12 cellular contexts compared by ENCODE assay signal in the genomic region with DNA sequence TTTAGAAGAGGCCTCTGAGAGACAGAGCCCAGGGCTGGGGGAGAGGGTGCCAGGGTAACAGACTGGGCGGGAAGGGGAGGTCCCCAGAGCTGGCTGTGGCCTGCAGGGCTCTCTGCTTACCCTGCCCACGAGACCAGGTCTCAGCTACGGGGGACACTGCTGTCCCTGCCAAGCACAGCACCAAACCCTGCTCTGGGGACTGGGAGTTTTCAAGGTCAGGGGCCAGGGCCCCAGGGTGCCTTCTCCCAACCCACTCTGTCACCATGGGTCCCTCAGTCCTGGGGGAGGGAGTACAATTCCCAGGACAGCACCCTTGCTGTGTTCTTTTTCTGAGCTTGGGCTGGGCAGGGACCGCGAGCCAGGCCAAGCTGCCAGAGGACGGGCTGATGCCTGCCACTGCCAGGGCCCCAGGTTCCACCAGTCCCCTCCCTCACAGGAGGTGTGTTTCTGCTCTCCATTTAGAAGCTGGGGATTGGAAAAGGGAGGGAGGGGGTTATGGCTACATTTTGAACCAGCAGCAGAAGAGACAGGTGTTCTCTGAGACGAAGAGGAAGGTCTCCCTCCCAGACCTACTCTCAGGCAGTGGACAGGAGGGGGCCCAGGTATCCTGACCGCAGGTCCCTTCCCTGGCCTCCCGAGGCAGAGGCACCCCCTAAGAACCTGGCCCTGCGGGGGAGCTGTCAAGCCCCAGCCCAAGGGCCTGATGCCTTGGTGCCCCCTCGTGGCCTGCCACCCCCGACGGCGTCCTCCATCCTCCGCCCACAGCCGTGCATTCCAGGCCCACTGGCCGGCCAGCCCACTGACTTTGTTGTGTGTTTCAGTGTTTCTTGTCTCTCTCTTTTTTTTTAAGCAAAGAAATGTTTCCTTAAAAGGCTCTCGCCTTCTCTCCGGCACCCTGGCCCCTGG.
DNase-seq lines count a peak whose midpoint lies in the region; ATAC-seq and TF ChIP-seq lines count a peak whose summit lies in the region.
"Had no signal": no experiment of that assay in that cellular context is flagged by ENCODE, and none has a peak within 500 bp of the region (broad histone marks: within the 10 kb centered on the region; RNA-seq: fewer than 3 reads in every experiment).

No MANE protein-coding gene starts in this region.

- H3K9me3 ChIP-seq in IMR-90 (ENCODE audit: control insufficient read depth, insufficient read depth, low read length) (no peaks in the 10 kb centered on the region), esophagus (ENCODE audit: control insufficient read depth in 2 of 2, insufficient read depth in 1 of 2, low read depth in 1 of 2, low read length in 1 of 2) (no peaks in the 10 kb centered on the region), mesodermal cell (ENCODE audit: control insufficient read depth, low read length) (no peaks in the 10 kb centered on the region)
- H3K9me3 ChIP-seq: HAP-1 had no signal

- H2AK5ac ChIP-seq in IMR-90 (ENCODE audit: low read depth, low read length): peak overlapping the region; percentile 91

- peak; percentile 55 for DNase-seq in IMR-90
- DNase-seq in dedifferentiated amniotic fluid mesenchymal stem cell (ENCODE audit: extremely low spot score): no peak
- no peak for DNase-seq in hippocampal formation (lab: John Stamatoyannopoulos, UW)
- DNase-seq in retina: no peak
- DNase-seq: DMS153, NCI-H1436 had no signal

- H2AK9ac ChIP-seq in IMR-90 (replicated peaks; ENCODE audit: low read depth, low read length, poor library complexity): peak overlapping the region; percentile 71

- peak overlapping the region; percentile 99 for H2BK5ac ChIP-seq in IMR-90 (ENCODE audit: low read depth, low read length, poor library complexity, severe bottlenecking)

- H3K18ac ChIP-seq in IMR-90 (ENCODE audit: low read depth, low read length): peak overlapping the region; percentile 65

- peak overlapping the region; percentile 38 for H4K5ac ChIP-seq in IMR-90 (ENCODE audit: low read depth, low read length)

- no peaks in the 10 kb centered on the region for H4K20me1 ChIP-seq in IMR-90 (ENCODE audit: insufficient read depth, low read length)

- no peak overlapping the region for H3K4me3 ChIP-seq in IMR-90 (ENCODE audit: insufficient read depth, low read depth, low read length)
- H3K4me3 ChIP-seq in esophagus (ENCODE audit: low read depth in 1 of 2, low read length in 2 of 2): no peak overlapping the region
- H3K4me3 ChIP-seq in mesodermal cell (ENCODE audit: extremely low read depth, insufficient read depth, low read length, poor library complexity, severe bottlenecking): no peak overlapping the region
- H3K4me3 ChIP-seq: HAP-1 had no signal

- peak; percentile 55 for TF ChIP-seq CTCF in IMR-90 (conservative IDR thresholded peaks at IDR 0.05; ENCODE audit: low read depth, low read length)

- WGBS in IMR-90 (ENCODE audit: extremely low coverage in 2 of 2, insufficient read length in 1 of 2), 2 experiments: 58% methylated on average over 2 of the region's 19 CpGs; no CpG with 5 or more reads in 1 of the 2 experiments
- 35 to 40% methylated on average over 19 of the region's 19 CpGs for WGBS in esophagus, 2 donors
- 59 to 63% methylated on average over 6 to 15 of the region's 19 CpGs for WGBS in mesodermal cell (ENCODE audit: insufficient coverage in 2 of 2), 2 experiments

- in situ Hi-C loops in IMR-90 (cut with MboI; ENCODE audit: low sequenced_read_pairs): no loop called here

- dilution Hi-C loops in IMR-90 (cut with HindIII; ENCODE audit: low sequenced_read_pairs, unreplicated experiment): no loop called here

- H3K14ac ChIP-seq in IMR-90 (replicated peaks; ENCODE audit: low read depth, low read length): peak overlapping the region; percentile 100

- CTCF ChIA-PET in IMR-90 (lab: Yijun Ruan, JAX): interaction anchor here (1.3 to 1.8 kb wide), 2 partner anchors 10 to 12 kb away, joined by 4 read pairs; no protein-coding TSS in a partner anchor

- no peak for TF ChIP-seq POLR2A in IMR-90 (IDR thresholded peaks at IDR 0.05; ENCODE audit: low read depth, low read length)

- H2AFZ ChIP-seq in IMR-90 (replicated peaks; ENCODE audit: low read length, poor library complexity): peak overlapping the region; percentile 23

- H3K27me3 ChIP-seq in IMR-90 (ENCODE audit: control insufficient read depth, insufficient read depth, low read length): no peaks in the 10 kb centered on the region
- H3K27me3 ChIP-seq in esophagus (ENCODE audit: control insufficient read depth in 1 of 2, insufficient read depth in 2 of 2, low read length in 2 of 2): no peaks in the 10 kb centered on the region

- peak; percentile 45 for TF ChIP-seq RAD21 in IMR-90 (IDR thresholded peaks at IDR 0.05; ENCODE audit: low read length)

- H3K79me1 ChIP-seq in IMR-90 (ENCODE audit: low read depth in 1 of 2, low read length in 2 of 2): peaks cover 40 to 90% of the 10 kb centered on the region in 2 experiments

- ATAC-seq in IMR-90 (ENCODE audit: low read depth) (peak; percentile 61), HG03442 (IDR thresholded peaks at IDR 0.05; ENCODE audit: unreplicated experiment) (no peak)

- H3K56ac ChIP-seq in IMR-90 (ENCODE audit: extremely low read depth, insufficient read depth, low read length): peak overlapping the region; percentile 82

- BruUV-seq in IMR-90 (replicated peaks; lab: Mats Ljungman, UMichigan): no TSS peak

- intact Hi-C loops in IMR-90 (cut with micrococcal nuclease): no loop called here

- peak overlapping the region; percentile 95 for H2BK20ac ChIP-seq in IMR-90 (ENCODE audit: low read depth, low read length)

- H4K8ac ChIP-seq in IMR-90 (ENCODE audit: low read depth in 2 of 2, low read length in 2 of 2): peak overlapping the region; percentile 99 to 100

- H3K9ac ChIP-seq in IMR-90 (ENCODE audit: low read depth, low read length): peak overlapping the region; percentile 56

- H3K4ac ChIP-seq in IMR-90 (ENCODE audit: low read depth, low read length): peak overlapping the region; percentile 100

- peak overlapping the region; percentile 99 for H2BK120ac ChIP-seq in IMR-90 (ENCODE audit: low read depth, low read length)

- H3K36me3 ChIP-seq in IMR-90 (ENCODE audit: control insufficient read depth, insufficient read depth, low read length): peaks cover 10% of the 10 kb centered on the region; the same call in 1 of the 2 replicates
- peaks cover 0 to 2% of the 10 kb centered on the region in 2 donors for H3K36me3 ChIP-seq in esophagus (ENCODE audit: control insufficient read depth in 2 of 2, insufficient read depth in 2 of 2, low read length in 1 of 2)
- H3K36me3 ChIP-seq in mesodermal cell (ENCODE audit: control insufficient read depth, insufficient read depth, low read length): no peaks in the 10 kb centered on the region
- H3K36me3 ChIP-seq: HAP-1 had no signal

- peak overlapping the region; percentile 100; the same call in 1 of the 2 replicates for H3K23ac ChIP-seq in IMR-90 (ENCODE audit: low read depth, low read length)

- H4K91ac ChIP-seq in IMR-90 (ENCODE audit: insufficient read depth, low read depth, low read length): peak overlapping the region; percentile 99

- H3K4me1 ChIP-seq in IMR-90 (ENCODE audit: control insufficient read depth, insufficient read depth, low read length): peaks cover 61% of the 10 kb centered on the region
- H3K4me1 ChIP-seq in esophagus (ENCODE audit: control insufficient read depth in 2 of 2, insufficient read depth in 2 of 2, low read length in 1 of 2): peaks cover 6 to 46% of the 10 kb centered on the region in 2 donors
- peaks cover 57% of the 10 kb centered on the region for H3K4me1 ChIP-seq in mesodermal cell (ENCODE audit: control insufficient read depth, insufficient read depth, low read length, poor library complexity, severe bottlenecking)
- H3K4me1 ChIP-seq: HAP-1 had no signal

- POLR2A ChIA-PET in IMR-90 (lab: Charles Lee; ENCODE audit: unreplicated experiment): no interaction called here

- peaks cover 43% of the 10 kb centered on the region for H3K9me1 ChIP-seq in IMR-90 (ENCODE audit: insufficient read depth, low read length)

- H3K27ac ChIP-seq in IMR-90 (ENCODE audit: insufficient read depth, low read length): peak overlapping the region; percentile 86
- peak overlapping the region; percentile 75 to 80 for H3K27ac ChIP-seq in esophagus (ENCODE audit: low read depth in 2 of 2, low read length in 1 of 2)
- peak overlapping the region; percentile 16 for H3K27ac ChIP-seq in mesodermal cell (ENCODE audit: low read depth, low read length, severe bottlenecking)
- H3K27ac ChIP-seq in temporal lobe (ENCODE audit: low read depth, low read length): peak overlapping the region; percentile 21
- H3K27ac ChIP-seq: HL-60 had no signal

- H2BK15ac ChIP-seq in IMR-90 (ENCODE audit: low read depth, low read length): peak overlapping the region; percentile 93; the same call in 2 of the 3 replicates

- H3K4me2 ChIP-seq in IMR-90 (ENCODE audit: low read depth, low read length): peak overlapping the region; percentile 4; the same call in 1 of the 2 replicates

TF ChIP-seq in IMR-90, 13 proteins besides CTCF, POLR2A, EP300 and RAD21:
- TF ChIP-seq MAZ (IDR thresholded peaks at IDR 0.05; ENCODE audit: borderline replicate concordance, low read depth, low read length) (peak; percentile 10; the same call in 1 of the 2 replicates), SMC3 (IDR thresholded peaks at IDR 0.05; ENCODE audit: low read depth, low read length) (peak; percentile 35; the same call in 1 of the 2 replicates), FOS (IDR thresholded peaks at IDR 0.05; ENCODE audit: low read depth, low read length) (no peak), MAFK (IDR thresholded peaks at IDR 0.05; ENCODE audit: low read depth, low read length) (no peak), ELK1 (IDR thresholded peaks at IDR 0.05; ENCODE audit: borderline replicate concordance, low read depth, low read length) (no peak), RFX5 (IDR thresholded peaks at IDR 0.05; ENCODE audit: low read depth, low read length) (no peak), CHD1 (IDR thresholded peaks at IDR 0.05; ENCODE audit: low read depth, low read length) (no peak), MXI1 (IDR thresholded peaks at IDR 0.05; ENCODE audit: borderline replicate concordance, low read depth, low read length) (no peak)
TF ChIP-seq in IMR-90: peak in this region for 2.

Comparison
In these comparisons a context has a peak if more than half of its experiments do, and no peak if none do; other contexts are left out.
1. H3K27ac ChIP-seq: peak in every context shown above with its lines; median percentile 86 in IMR-90; 78 in esophagus; 21 in temporal lobe; 16 in mesodermal cell.